ENCODE assay signal across 8 cellular contexts in the genomic region with DNA sequence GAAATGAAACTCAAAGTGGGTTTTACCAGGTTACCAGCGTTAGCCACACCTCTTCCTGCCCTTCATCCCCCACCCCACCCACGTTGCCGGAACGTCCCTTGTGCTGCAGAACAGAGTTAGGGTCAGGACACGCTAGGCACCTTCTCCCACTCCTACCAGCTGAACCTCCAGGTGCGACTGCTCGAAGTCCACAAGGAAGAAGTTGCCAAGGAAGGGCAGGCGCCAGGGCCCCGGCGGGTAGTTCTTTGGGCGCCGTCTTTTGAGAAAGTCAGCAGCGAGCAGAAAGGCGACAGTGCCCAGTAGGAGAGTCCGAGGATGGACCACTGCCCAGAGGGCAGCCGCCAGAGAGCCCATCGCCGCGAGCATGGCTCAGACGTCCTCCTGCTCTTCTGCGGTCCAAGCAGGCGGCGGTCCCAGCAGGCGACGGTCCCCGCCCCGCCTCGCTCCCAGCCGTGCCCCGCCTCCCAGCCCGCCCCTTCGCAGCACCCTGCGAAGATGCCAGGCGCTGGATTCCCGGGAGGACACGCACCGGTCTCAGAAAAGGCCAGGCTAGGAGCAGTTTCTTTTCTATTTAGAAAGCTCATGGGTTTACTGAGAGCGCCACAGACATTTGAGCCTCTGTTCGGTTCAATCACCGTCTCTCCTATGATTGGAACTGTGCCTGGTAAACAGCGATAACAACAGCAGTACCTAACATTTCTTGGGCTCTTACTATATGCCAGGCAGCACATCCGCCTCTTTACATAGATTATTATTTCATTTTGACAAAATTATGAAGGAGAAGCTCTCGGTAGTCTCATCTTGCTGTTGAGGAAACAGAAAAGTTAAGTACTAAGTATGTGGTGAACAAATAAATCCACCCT. TPM values are rescaled to one million over a fixed set of nuclear protein-coding genes. Genes with fewer than 3 reads are reported as not detected.
DNase-seq lines count a peak whose midpoint lies in the region; ATAC-seq, FAIRE-seq and TF ChIP-seq lines count a peak whose summit lies in the region.

A gene with protein sequence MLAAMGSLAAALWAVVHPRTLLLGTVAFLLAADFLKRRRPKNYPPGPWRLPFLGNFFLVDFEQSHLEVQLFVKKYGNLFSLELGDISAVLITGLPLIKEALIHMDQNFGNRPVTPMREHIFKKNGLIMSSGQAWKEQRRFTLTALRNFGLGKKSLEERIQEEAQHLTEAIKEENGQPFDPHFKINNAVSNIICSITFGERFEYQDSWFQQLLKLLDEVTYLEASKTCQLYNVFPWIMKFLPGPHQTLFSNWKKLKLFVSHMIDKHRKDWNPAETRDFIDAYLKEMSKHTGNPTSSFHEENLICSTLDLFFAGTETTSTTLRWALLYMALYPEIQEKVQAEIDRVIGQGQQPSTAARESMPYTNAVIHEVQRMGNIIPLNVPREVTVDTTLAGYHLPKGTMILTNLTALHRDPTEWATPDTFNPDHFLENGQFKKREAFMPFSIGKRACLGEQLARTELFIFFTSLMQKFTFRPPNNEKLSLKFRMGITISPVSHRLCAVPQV (minus strand): TSS at position 393 of the 863 bp plus-strand sequence. CDS start 27 bp downstream, at position 366.

- peak within 1 kb of the TSS; percentile 79 for H3K4me3 Mint-ChIP-seq in neural progenitor cell

- no peaks in the 10 kb centered on the region for H4K20me1 ChIP-seq in neural progenitor cell (ENCODE audit: low read depth)

- H3K4me2 ChIP-seq in neural progenitor cell, result peak within 1 kb of the TSS; percentile 77

- H3K27ac Mint-ChIP-seq in neural progenitor cell, result no peak within 1 kb of the TSS

- TF ChIP-seq POLR2A in thyroid gland (IDR thresholded peaks at IDR 0.05), result no peak

- peaks cover 17% of the 10 kb centered on the region for H3K9me3 Mint-ChIP-seq in neural progenitor cell

- DNase-seq in NCI-H69 (lab: John Stamatoyannopoulos, UW) (peak; percentile 81), activated T-helper 1 cell treated with Interleukin-2 at 50 U/mL for 16 hours (ENCODE audit: low read depth) (peak; percentile 2), frontal cortex (ENCODE audit: low spot score in 2 of 2) (peak; percentile 32 to 37), neural progenitor cell (ENCODE audit: low spot score) (peak; percentile 65), thyroid gland (peak; percentile 61 to 69), SIG-M5 treated with dmso at 0.1 percent for 504 hours (lab: John Stamatoyannopoulos, UW; ENCODE audit: unreplicated experiment) (no peak)

- no peak within 1 kb of the TSS for H3K27ac ChIP-seq in neural progenitor cell
- no peak within 1 kb of the TSS for H3K27ac ChIP-seq in thyroid gland

- H3K9me3 ChIP-seq in neural progenitor cell (ENCODE audit: low read depth) (no peaks in the 10 kb centered on the region), thyroid gland (no peaks in the 10 kb centered on the region)

- 7 to 11% methylated on average over 30 to 39 of the region's 43 CpGs for WGBS in thyroid gland, 2 donors

- H3K79me2 ChIP-seq in neural progenitor cell (ENCODE audit: low read depth), result no peaks in the 10 kb centered on the region

- H3K9ac ChIP-seq in neural progenitor cell, result no peak within 1 kb of the TSS

- no peak for FAIRE-seq in frontal cortex (lab: Jason Lieb, UNC)

- H3K4me1 Mint-ChIP-seq in neural progenitor cell, result peaks cover 5% of the 10 kb centered on the region

- no peaks in the 10 kb centered on the region for H3F3A ChIP-seq in neural progenitor cell (ENCODE audit: low read depth)

- peak within 1 kb of the TSS; percentile 96 for H2AFZ ChIP-seq in neural progenitor cell (replicated peaks)

- intact Hi-C loops in thyroid gland (cut with DNase I), result no loop called here

- H3K4me3 ChIP-seq in neural progenitor cell (peak within 1 kb of the TSS; percentile 43), thyroid gland (replicated peaks in 1 of 3) (peak within 1 kb of the TSS in 1 of 3 donors; percentile 28)

- no peaks in the 10 kb centered on the region for H3K36me3 ChIP-seq in neural progenitor cell
- no peaks in the 10 kb centered on the region for H3K36me3 ChIP-seq in thyroid gland

- ATAC-seq in GM18498 (IDR thresholded peaks at IDR 0.05; ENCODE audit: unreplicated experiment), result peak; percentile 93
- peak; percentile 64 for ATAC-seq in HG02938 (IDR thresholded peaks at IDR 0.05; ENCODE audit: unreplicated experiment)

- TF ChIP-seq CTCF in neural progenitor cell (IDR thresholded peaks at IDR 0.05) (no peak), thyroid gland (IDR thresholded peaks at IDR 0.05) (no peak)

- H3K27me3 ChIP-seq in neural progenitor cell, result peaks cover 87% of the 10 kb centered on the region
- H3K27me3 ChIP-seq in thyroid gland, result no peaks in the 10 kb centered on the region

- no peaks in the 10 kb centered on the region for H3K36me3 Mint-ChIP-seq in neural progenitor cell

- H3K4me1 ChIP-seq in neural progenitor cell, result peaks cover 7% of the 10 kb centered on the region
- H3K4me1 ChIP-seq in thyroid gland, result peaks cover 4 to 10% of the 10 kb centered on the region in 2 donors

- H3K27me3 Mint-ChIP-seq in neural progenitor cell (ENCODE audit: insufficient read depth, low read depth), result peaks cover 5% of the 10 kb centered on the region

RNA-seq across cellular contexts. Expression of the gene that starts here (rescaled TPM):
- 0.82 TPM for total RNA-seq in frontal cortex
- 0.07 and 0.19 TPM in 2 replicates for total RNA-seq in neural progenitor cell (ENCODE audit: low replicate concordance)
- under 1 TPM in 1 of 4 donors, not detected in 3; 0.33 TPM for total RNA-seq in thyroid gland

Comparison
In these comparisons a context has a peak if more than half of its experiments do, and no peak if none do; other contexts are left out.
1. Peak in DNase-seq in frontal cortex; RNA of the gene not detected or under 1 TPM.
2. Peak in DNase-seq, H3K4me3 ChIP-seq and H3K4me2 ChIP-seq in neural progenitor cell; RNA of the gene not detected or under 1 TPM.
3. Peak in DNase-seq in thyroid gland; RNA of the gene not detected or under 1 TPM.